ENCODE assay signal across 12 cellular contexts in the genomic region with DNA sequence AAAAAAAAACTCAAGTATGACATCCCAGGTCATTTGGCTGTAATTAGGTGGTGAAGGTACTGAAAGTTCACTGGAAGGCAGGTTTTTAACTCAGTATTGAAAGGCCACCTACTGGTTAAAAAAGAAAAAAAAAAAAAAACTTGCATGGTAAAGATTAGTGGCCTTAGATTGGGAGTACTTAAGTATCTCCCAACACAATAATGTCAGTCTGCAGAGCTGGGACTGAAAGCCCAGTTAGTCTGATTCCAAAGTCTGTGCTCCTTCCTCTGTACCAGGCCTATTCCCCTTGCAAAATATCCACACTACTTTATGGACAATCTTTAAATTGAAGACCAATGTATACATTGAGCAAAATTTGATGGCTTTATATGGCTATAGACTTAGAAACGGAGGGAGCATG.
DNase-seq lines count a peak whose midpoint lies in the region; ATAC-seq and TF ChIP-seq lines count a peak whose summit lies in the region.
"Had no signal": no experiment of that assay in that cellular context is flagged by ENCODE, and none has a peak within 500 bp of the region (broad histone marks: within the 10 kb centered on the region; RNA-seq: fewer than 3 reads in every experiment).

No MANE protein-coding gene starts in this region.

- H3K18ac ChIP-seq in mesendoderm (ENCODE audit: low read length), result no peak overlapping the region

- H3K4me3 ChIP-seq in cardiac fibroblast (replicated peaks in 1 of 2; ENCODE audit: low read depth in 2 of 2, low read length in 2 of 2), result no peak overlapping the region
- no peak overlapping the region for H3K4me3 ChIP-seq in mesendoderm (ENCODE audit: low read length)
- H3K4me3 ChIP-seq: lower lobe of right lung had no signal

- ATAC-seq in activated CD8-positive, alpha-beta memory T cell treated with anti-CD3 and anti-CD28 coated beads, Interleukin-2, amount 10 ng/mL, durations not matched to agents 7 days and 5 days, result no peak
- ATAC-seq: activated CD4-positive, CD25-positive, alpha-beta regulatory T cell treated with anti-CD3 and anti-CD28 coated beads, Interleukin-2, amount 50 U/mL, for 24 hours; lower lobe of right lung had no signal

- H2BK120ac ChIP-seq in mesendoderm (ENCODE audit: low read depth, low read length), result no peak overlapping the region

- CTCF ChIA-PET in activated CD8-positive, alpha-beta memory T cell treated with anti-CD3 and anti-CD28 coated beads, Interleukin-2, amount 10 ng/mL, durations not matched to agents 7 days and 5 days (lab: Charles Lee), result no interaction called here

- peak; percentile 59 for DNase-seq in ELR (ENCODE audit: low read depth)
- peak; percentile 6 for DNase-seq in NCI-H1417 treated with DMSO at 0.1 percent for 48 hours (lab: John Stamatoyannopoulos, UW)
- DNase-seq in cardiac fibroblast (ENCODE audit: low read depth in 2 of 2), result peak; percentile 26 to 57
- peak; percentile 68 for DNase-seq in mesendoderm
- no peak for DNase-seq in NCI-H2081 treated with DMSO at 0.1 percent for 48 hours (lab: John Stamatoyannopoulos, UW)
- no peak for DNase-seq in T-helper 9 cell
- DNase-seq in activated naive CD4-positive, alpha-beta T cell (lab: John Stamatoyannopoulos, UW), result no peak
- DNase-seq in activated CD8-positive, alpha-beta memory T cell treated with anti-CD3 and anti-CD28 coated beads, Interleukin-2, amount 10 ng/mL, durations not matched to agents 7 days and 5 days, result no peak
- DNase-seq: lower lobe of right lung, NCI-H526 treated with DMSO at 0.1 percent for 48 hours had no signal

- no peak overlapping the region for H2BK15ac ChIP-seq in mesendoderm (replicated peaks; ENCODE audit: low read depth)

- H3K56ac ChIP-seq in mesendoderm (ENCODE audit: low read length), result no peak overlapping the region

- H3K79me2 ChIP-seq in mesendoderm (ENCODE audit: control insufficient read depth, insufficient read depth, low read length), result no peaks in the 10 kb centered on the region

- no peak overlapping the region for H3K4me3 Mint-ChIP-seq in activated CD8-positive, alpha-beta memory T cell treated with anti-CD3 and anti-CD28 coated beads, Interleukin-2, amount 10 ng/mL, durations not matched to agents 7 days and 5 days
- H3K4me3 Mint-ChIP-seq: activated naive CD8-positive, alpha-beta T cell had no signal

- no peak overlapping the region for H3K27ac ChIP-seq in mesendoderm (ENCODE audit: low read depth, low read length)
- H3K27ac ChIP-seq: lower lobe of right lung had no signal

- H2AK5ac ChIP-seq in mesendoderm (ENCODE audit: low read length), result no peak overlapping the region

- H3K36me3 ChIP-seq in mesendoderm (ENCODE audit: control insufficient read depth, insufficient read depth, low read length), result no peaks in the 10 kb centered on the region
- H3K36me3 ChIP-seq: lower lobe of right lung had no signal

- no peak overlapping the region for H3K23ac ChIP-seq in mesendoderm (ENCODE audit: low read length)

- no CpG with 5 or more reads among the region's 1 CpG for WGBS in mesendoderm (ENCODE audit: extremely low coverage, insufficient coverage, low lambda C conversion rate)

- no peak overlapping the region for H3K4ac ChIP-seq in mesendoderm (ENCODE audit: low read depth, low read length)

- no peaks in the 10 kb centered on the region for H3K4me1 ChIP-seq in mesendoderm (ENCODE audit: control insufficient read depth, low read depth, low read length)
- H3K4me1 ChIP-seq: lower lobe of right lung had no signal

- H3K36me3 Mint-ChIP-seq in activated CD8-positive, alpha-beta memory T cell treated with anti-CD3 and anti-CD28 coated beads, Interleukin-2, amount 10 ng/mL, durations not matched to agents 7 days and 5 days, result no peaks in the 10 kb centered on the region
- H3K36me3 Mint-ChIP-seq: activated naive CD8-positive, alpha-beta T cell had no signal

- H3K27ac Mint-ChIP-seq in activated CD8-positive, alpha-beta memory T cell treated with anti-CD3 and anti-CD28 coated beads, Interleukin-2, amount 10 ng/mL, durations not matched to agents 7 days and 5 days, result no peak overlapping the region
- H3K27ac Mint-ChIP-seq: activated naive CD8-positive, alpha-beta T cell had no signal

- H3K9ac ChIP-seq in mesendoderm (ENCODE audit: low read length), result no peak overlapping the region

- H3K27me3 ChIP-seq in mesendoderm (ENCODE audit: insufficient read depth, low read length, poor library complexity), result no peaks in the 10 kb centered on the region

- H3K4me2 ChIP-seq in mesendoderm (ENCODE audit: low read length), result no peak overlapping the region

- no peaks in the 10 kb centered on the region for H3K27me3 Mint-ChIP-seq in activated CD8-positive, alpha-beta memory T cell treated with anti-CD3 and anti-CD28 coated beads, Interleukin-2, amount 10 ng/mL, durations not matched to agents 7 days and 5 days
- H3K27me3 Mint-ChIP-seq: activated naive CD8-positive, alpha-beta T cell had no signal

- peaks cover 2% of the 10 kb centered on the region for H3K9me3 Mint-ChIP-seq in activated CD8-positive, alpha-beta memory T cell treated with anti-CD3 and anti-CD28 coated beads, Interleukin-2, amount 10 ng/mL, durations not matched to agents 7 days and 5 days (ENCODE audit: low read depth)

- H2BK5ac ChIP-seq in mesendoderm (ENCODE audit: low read length), result no peak overlapping the region

- no peak overlapping the region for H4K8ac ChIP-seq in mesendoderm (ENCODE audit: low read depth, low read length)

- H3K4me1 Mint-ChIP-seq in activated CD8-positive, alpha-beta memory T cell treated with anti-CD3 and anti-CD28 coated beads, Interleukin-2, amount 10 ng/mL, durations not matched to agents 7 days and 5 days, result no peaks in the 10 kb centered on the region

- TF ChIP-seq CTCF in cardiac fibroblast (IDR thresholded peaks at IDR 0.05; ENCODE audit: low read depth, low read length), result peak; percentile 20

- no peaks in the 10 kb centered on the region for H3K79me1 ChIP-seq in mesendoderm (ENCODE audit: low read length)

- no peak overlapping the region for H4K5ac ChIP-seq in mesendoderm (ENCODE audit: low read length)

Comparison
In these comparisons a context has a peak if more than half of its experiments do, and no peak if none do; other contexts are left out.
1. DNase-seq: peak in ELR (single experiment), NCI-H1417 treated with DMSO at 0.1 percent for 48 hours (single experiment), cardiac fibroblast (2 of 2) and mesendoderm (single experiment); none in NCI-H2081 treated with DMSO at 0.1 percent for 48 hours (single experiment), T-helper 9 cell (single experiment), activated naive CD4-positive, alpha-beta T cell (0 of 4) and activated CD8-positive, alpha-beta memory T cell treated with anti-CD3 and anti-CD28 coated beads, Interleukin-2, amount 10 ng/mL, durations not matched to agents 7 days and 5 days (single experiment).